In the genomic region with DNA sequence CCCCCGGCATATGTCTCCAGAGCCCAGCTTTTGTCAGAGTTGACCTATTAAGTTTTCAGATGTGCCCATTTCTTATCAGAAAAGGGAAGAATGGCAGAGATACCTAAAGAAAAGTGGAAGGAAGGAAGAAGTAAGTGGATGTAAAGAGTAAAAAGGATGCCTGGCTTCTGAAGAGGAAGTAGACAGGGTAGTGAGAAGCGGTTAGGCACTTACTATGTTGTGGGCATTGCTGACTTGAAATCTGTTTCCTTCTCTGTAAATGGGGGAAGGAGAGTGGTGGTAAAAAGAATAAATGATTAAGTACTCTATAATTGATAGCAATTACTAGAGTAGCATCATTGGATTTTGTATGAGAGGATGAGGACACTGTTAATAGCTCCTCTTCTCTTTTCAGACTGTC, we compare ENCODE assay signal across 11 cellular contexts. TPM values are rescaled to one million over a fixed set of nuclear protein-coding genes. Genes with fewer than 3 reads are reported as not detected.
DNase-seq lines count a peak whose midpoint lies in the region; ATAC-seq and TF ChIP-seq lines count a peak whose summit lies in the region.
"Had no signal": no experiment of that assay in that cellular context is flagged by ENCODE, and none has a peak within 500 bp of the region (broad histone marks: within the 10 kb centered on the region; RNA-seq: fewer than 3 reads in every experiment).

No MANE protein-coding gene starts in this region.

- peak overlapping the region; percentile 56 for H3K27ac Mint-ChIP-seq in activated naive CD8-positive, alpha-beta T cell treated with anti-CD3 and anti-CD28 coated beads for 36 hours
- H3K27ac Mint-ChIP-seq: H9, WTC11 had no signal

- no peaks in the 10 kb centered on the region for H3K9me3 Mint-ChIP-seq in activated naive CD8-positive, alpha-beta T cell treated with anti-CD3 and anti-CD28 coated beads for 36 hours
- H3K9me3 Mint-ChIP-seq: H9, WTC11 had no signal

- H3K9me3 ChIP-seq in WERI-Rb-1 (ENCODE audit: severe bottlenecking): no peaks in the 10 kb centered on the region

- H3K36me3 Mint-ChIP-seq in activated naive CD8-positive, alpha-beta T cell treated with anti-CD3 and anti-CD28 coated beads for 36 hours: peaks cover 37% of the 10 kb centered on the region

- H3K4me3 ChIP-seq in WERI-Rb-1 (ENCODE audit: low read depth, low read length): no peak overlapping the region

- peak; percentile 53 for DNase-seq in GF-D8 (lab: John Stamatoyannopoulos, UW)
- DNase-seq in NOMO-1 treated with dmso at 0.1 percent for 144 hours (lab: John Stamatoyannopoulos, UW; ENCODE audit: unreplicated experiment): peak; percentile 54
- no peak for DNase-seq in activated naive CD8-positive, alpha-beta T cell treated with anti-CD3 and anti-CD28 coated beads for 36 hours
- no peak for DNase-seq in middle frontal gyrus (ENCODE audit: extremely low spot score, low spot score)
- no peak for DNase-seq in WERI-Rb-1
- DNase-seq in LoVo (ENCODE audit: low spot score): no peak
- DNase-seq: cortex of kidney, H9 had no signal

- peaks cover 53% of the 10 kb centered on the region for H3K36me3 ChIP-seq in WERI-Rb-1

- no peak for TF ChIP-seq CTCF in 22Rv1 (IDR thresholded peaks at IDR 0.05)
- no peak for TF ChIP-seq CTCF in WERI-Rb-1 (IDR thresholded peaks at IDR 0.05; ENCODE audit: low read depth, low read length)

- H3K27me3 ChIP-seq in WERI-Rb-1 (ENCODE audit: insufficient read depth, low read depth, severe bottlenecking): no peaks in the 10 kb centered on the region

- H3K27ac ChIP-seq in 22Rv1 (0 out of 2 replicates have a peak overlapping the region, but pooled peaks have one; percentile 1), WERI-Rb-1 (no peak overlapping the region)

- H3K27me3 Mint-ChIP-seq in activated naive CD8-positive, alpha-beta T cell treated with anti-CD3 and anti-CD28 coated beads for 36 hours: no peaks in the 10 kb centered on the region

- H3K4me1 Mint-ChIP-seq in activated naive CD8-positive, alpha-beta T cell treated with anti-CD3 and anti-CD28 coated beads for 36 hours: peaks cover 72% of the 10 kb centered on the region

- no peak for ATAC-seq in GM21515 (IDR thresholded peaks at IDR 0.05; ENCODE audit: unreplicated experiment)
- ATAC-seq: WTC11 had no signal

- peak overlapping the region; percentile 29 for H3K4me3 Mint-ChIP-seq in activated naive CD8-positive, alpha-beta T cell treated with anti-CD3 and anti-CD28 coated beads for 36 hours
- H3K4me3 Mint-ChIP-seq: H9, WTC11 had no signal

RNA-seq across cellular contexts. Expression of a gene that starts 9.9 kb away (rescaled TPM):
- total RNA-seq in activated naive CD8-positive, alpha-beta T cell treated with anti-CD3 and anti-CD28 coated beads for 36 hours: 100 to 1,000 TPM; 397 to 405 TPM

RNA-seq across cellular contexts. Expression of a gene that starts 55.0 kb away (rescaled TPM):
- 1 to 10 TPM; 1.9 to 2.6 TPM for total RNA-seq in activated naive CD8-positive, alpha-beta T cell treated with anti-CD3 and anti-CD28 coated beads for 36 hours
- total RNA-seq: H9 had no signal

Comparison
In these comparisons a context has a peak if more than half of its experiments do, and no peak if none do; other contexts are left out.
1. DNase-seq: peak in GF-D8 (single experiment) and NOMO-1 treated with dmso at 0.1 percent for 144 hours (single experiment); none in activated naive CD8-positive, alpha-beta T cell treated with anti-CD3 and anti-CD28 coated beads for 36 hours (single experiment), middle frontal gyrus (single experiment), WERI-Rb-1 (single experiment) and LoVo (single experiment).